Comparison of ENCODE assay signal across 7 cellular contexts in genomic region chr14:73237219-73237785, GRCh38. TPM values are rescaled to one million over a fixed set of nuclear protein-coding genes. Genes with fewer than 3 reads are reported as not detected.
DNase-seq lines count a peak whose midpoint lies in the region; ATAC-seq and TF ChIP-seq lines count a peak whose summit lies in the region.

Gene PAPLN, plus strand, starts transcription at chr14:73237506. Its CDS starts 2,273 bp downstream, at chr14:73239779.

- no peak for TF ChIP-seq POLR2A in uterus (IDR thresholded peaks at IDR 0.05)
- no peak for TF ChIP-seq POLR2A in GM18505 (IDR thresholded peaks at IDR 0.05; ENCODE audit: borderline replicate concordance, extremely low read depth, insufficient read depth, insufficient read length)

- H3K9me3 ChIP-seq in mucosa of descending colon = no peaks in the 10 kb centered on the region
- H3K9me3 ChIP-seq in uterus = no peaks in the 10 kb centered on the region

- H3K4me3 ChIP-seq in GM12865 (ENCODE audit: low read depth, low read length) (peak within 1 kb of the TSS; percentile 3; the same call in 1 of the 2 replicates), mucosa of descending colon (no peak within 1 kb of the TSS), uterus (peak within 1 kb of the TSS; percentile 39 to 60)

- H3K4me1 ChIP-seq in mucosa of descending colon (ENCODE audit: low read depth) = peaks cover 24% of the 10 kb centered on the region
- peaks cover 0 to 15% of the 10 kb centered on the region in 2 donors for H3K4me1 ChIP-seq in uterus

- intact Hi-C loops in mucosa of descending colon (cut with DNase I, micrococcal nuclease) = no loop called here
- intact Hi-C loops in uterus (cut with DNase I; ENCODE audit: low total_unique reads) = no loop called here

- TF ChIP-seq CTCF in GM12865 (IDR thresholded peaks at IDR 0.05; ENCODE audit: insufficient read depth, low read depth, low read length, missing control alignments) (no peak), mucosa of descending colon (IDR thresholded peaks at IDR 0.05) (no peak), uterus (IDR thresholded peaks at IDR 0.05) (no peak)

- H3K36me3 ChIP-seq in mucosa of descending colon (ENCODE audit: low read depth) (no peaks in the 10 kb centered on the region), uterus (no peaks in the 10 kb centered on the region)

- DNase-seq in GM12865 (ENCODE audit: low read depth) (no peak), NCI-H2196 treated with DMSO at 0.1 percent for 48 hours (lab: John Stamatoyannopoulos, UW; ENCODE audit: unreplicated experiment) (peak; percentile 35), dermis microvascular lymphatic vessel endothelial cell (ENCODE audit: low read depth in 2 of 2) (peak in 1 of 2 donors; percentile 55), mucosa of descending colon (peak in 2 of 3 donors; percentile 56 to 73), uterus (peak in 1 of 2 donors; percentile 51), SHP77 treated with DMSO at 0.1 percent for 48 hours (lab: John Stamatoyannopoulos, UW) (no peak)

- ATAC-seq in mucosa of descending colon (peak; percentile 84), GM18505 (IDR thresholded peaks at IDR 0.05; ENCODE audit: unreplicated experiment) (no peak)

- no peaks in the 10 kb centered on the region for H3K27me3 ChIP-seq in uterus

- H3K27ac ChIP-seq in uterus = peak within 1 kb of the TSS; percentile 65 to 74

RNA-seq across cellular contexts. Expression of gene PAPLN, which starts in this region (rescaled TPM):
- total RNA-seq in dermis microvascular lymphatic vessel endothelial cell (30.4 and 58.3 TPM in 2 replicates), mucosa of descending colon (10 to 100 TPM in 1 of 3 donors, 1 to 10 TPM in 2; 4.9 to 22.5 (median 5.6) TPM), uterus (10 to 100 TPM; 16.5 to 40.2 (median 33.1) TPM)

Comparison
In these comparisons a context has a peak if more than half of its experiments do, and no peak if none do; other contexts are left out.
1. DNase-seq: peak in NCI-H2196 treated with DMSO at 0.1 percent for 48 hours (single experiment) and mucosa of descending colon (2 of 3); none in GM12865 (single experiment) and SHP77 treated with DMSO at 0.1 percent for 48 hours (single experiment).